16 cellular contexts compared by ENCODE assay signal in the genomic region with DNA sequence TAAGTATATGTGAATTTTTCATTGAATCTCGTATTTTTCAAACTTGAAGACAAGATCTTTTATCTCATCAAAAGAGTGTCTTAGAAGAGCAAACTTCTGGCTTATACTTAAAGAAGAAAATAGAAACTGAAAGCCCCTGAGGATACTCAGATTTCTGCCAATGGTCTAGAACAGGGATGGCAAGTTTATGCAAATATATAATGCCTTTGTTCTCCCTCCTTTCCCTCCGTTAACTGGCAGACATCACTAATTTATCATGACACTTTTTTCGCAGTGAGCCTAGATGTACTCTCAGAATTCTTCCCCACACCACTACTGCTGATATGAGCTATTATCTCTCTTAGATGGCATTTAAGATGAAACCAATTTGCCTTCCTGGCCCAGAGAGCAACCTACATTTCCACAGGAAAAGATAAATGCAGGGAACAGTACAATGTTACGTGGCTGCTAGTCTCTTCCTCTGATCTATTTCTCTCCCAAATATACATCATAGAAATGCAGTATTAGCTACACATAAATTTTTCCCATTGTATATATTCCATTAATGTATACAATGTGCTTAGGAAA.
DNase-seq lines count a peak whose midpoint lies in the region; ATAC-seq and TF ChIP-seq lines count a peak whose summit lies in the region.
"Had no signal": no experiment of that assay in that cellular context is flagged by ENCODE, and none has a peak within 500 bp of the region (broad histone marks: within the 10 kb centered on the region; RNA-seq: fewer than 3 reads in every experiment).

No MANE protein-coding gene starts in this region.

- H3K27ac ChIP-seq in OCI-LY1 (ENCODE audit: low read depth, low read length, poor library complexity, severe bottlenecking): peak overlapping the region; percentile 47
- H3K27ac ChIP-seq: breast epithelium had no signal

- H3K27me3 ChIP-seq in OCI-LY1 (ENCODE audit: insufficient read depth, low read length): no peaks in the 10 kb centered on the region
- H3K27me3 ChIP-seq: breast epithelium had no signal

- H3K9me2 ChIP-seq in OCI-LY1 (ENCODE audit: low read depth, low read length): no peaks in the 10 kb centered on the region

- H3K36me3 ChIP-seq in OCI-LY1 (ENCODE audit: insufficient read depth, low read length): no peaks in the 10 kb centered on the region
- H3K36me3 ChIP-seq: breast epithelium had no signal

- H3K9me3 ChIP-seq in OCI-LY1 (ENCODE audit: low read length): no peaks in the 10 kb centered on the region
- H3K9me3 ChIP-seq: breast epithelium had no signal

- no peaks in the 10 kb centered on the region for H3F3A ChIP-seq in OCI-LY1 (ENCODE audit: insufficient read depth, low read length)

- H3K9ac ChIP-seq in OCI-LY1 (ENCODE audit: low read length): no peak overlapping the region

- H4K20me1 ChIP-seq in OCI-LY1 (ENCODE audit: insufficient read depth, low read length): no peaks in the 10 kb centered on the region

- H2AFZ ChIP-seq in OCI-LY1 (ENCODE audit: low read length): no peak overlapping the region

- peak overlapping the region; percentile 47 for H3K4me2 ChIP-seq in OCI-LY1 (ENCODE audit: low read length)

- no peaks in the 10 kb centered on the region for H3K79me2 ChIP-seq in OCI-LY1 (ENCODE audit: insufficient read depth, low read length)

- no peak for TF ChIP-seq CTCF in GM12865 (IDR thresholded peaks at IDR 0.05; ENCODE audit: insufficient read depth, low read depth, low read length, missing control alignments)
- TF ChIP-seq CTCF in OCI-LY1 (IDR thresholded peaks at IDR 0.05; ENCODE audit: low read length): no peak

- peaks cover 49% of the 10 kb centered on the region for H3K4me1 ChIP-seq in OCI-LY1 (ENCODE audit: insufficient read depth, low read length, severe bottlenecking)
- H3K4me1 ChIP-seq: breast epithelium had no signal

- H3K4me3 ChIP-seq in GM12865 (ENCODE audit: low read depth, low read length): no peak overlapping the region
- H3K4me3 ChIP-seq in OCI-LY1 (ENCODE audit: low read depth, low read length, poor library complexity, severe bottlenecking): no peak overlapping the region
- H3K4me3 ChIP-seq: breast epithelium had no signal

- peak; percentile 70 for ATAC-seq in GM21367 (IDR thresholded peaks at IDR 0.05; ENCODE audit: unreplicated experiment)
- peak; percentile 67 for ATAC-seq in HG03039 (IDR thresholded peaks at IDR 0.05; ENCODE audit: unreplicated experiment)
- ATAC-seq: naive thymus-derived CD4-positive, alpha-beta T cell had no signal

- DNase-seq in GM12865 (ENCODE audit: low read depth): peak; percentile 34
- DNase-seq in stimulated activated naive CD4-positive, alpha-beta T cell (lab: John Stamatoyannopoulos, UW): no peak
- no peak for DNase-seq in HCEC 1CT
- no peak for DNase-seq in dedifferentiated amniotic fluid mesenchymal stem cell (ENCODE audit: extremely low spot score)
- DNase-seq in DMS 273 (lab: John Stamatoyannopoulos, UW; ENCODE audit: unreplicated experiment): no peak
- DNase-seq: activated CD8-positive, alpha-beta memory T cell treated with anti-CD3 and anti-CD28 coated beads for 24 hours; activated naive CD4-positive, alpha-beta T cell treated with anti-CD3 and anti-CD28 coated beads, Interleukin-2, amount 10 ng/mL, durations not matched to agents 7 days and 5 days; DMS53; GOT3; naive thymus-derived CD4-positive, alpha-beta T cell; stimulated activated CD4-positive, alpha-beta T cell treated with anti-CD3 and anti-CD28 coated beads, Interleukin-4, amount 100 ng/mL, for 1 hour; T1000 had no signal
